ENCODE assay signal across 11 cellular contexts in genomic region chr3:87949189-87949878, GRCh38.
DNase-seq lines count a peak whose midpoint lies in the region; ATAC-seq, FAIRE-seq and TF ChIP-seq lines count a peak whose summit lies in the region.
"Had no signal": no experiment of that assay in that cellular context is flagged by ENCODE, and none has a peak within 500 bp of the region (broad histone marks: within the 10 kb centered on the region; RNA-seq: fewer than 3 reads in every experiment).

No MANE protein-coding gene starts in this region.

- ATAC-seq in GM18907 (IDR thresholded peaks at IDR 0.05; ENCODE audit: unreplicated experiment) (peak; percentile 98), GM21717 (IDR thresholded peaks at IDR 0.05; ENCODE audit: unreplicated experiment) (peak; percentile 95), HG03108 (IDR thresholded peaks at IDR 0.05; ENCODE audit: unreplicated experiment) (peak; percentile 87), esophagus mucosa (no peak), sciatic nerve (no peak)
- ATAC-seq: right lobe of liver had no signal

- intact Hi-C loops in sciatic nerve (cut with DNase I), result no loop called here

- no peak for TF ChIP-seq POLR2A in GM12891 (IDR thresholded peaks at IDR 0.05; ENCODE audit: low read depth, low read length)

- DNase-seq in left kidney (ENCODE audit: low read depth, low spot score), result peak; percentile 53
- no peak for DNase-seq in GM12891 (ENCODE audit: insufficient read length, low spot score)
- DNase-seq in HPDE6-E6E7 (ENCODE audit: extremely low spot score), result no peak
- DNase-seq in sciatic nerve (ENCODE audit: low spot score), result no peak
- DNase-seq: NCI-H187, right lobe of liver, T-helper 9 cell had no signal

- no peak for FAIRE-seq in GM12891 (lab: Jason Lieb, UNC)

TF ChIP-seq in GM12891, 5 proteins besides CTCF, POLR2A, EP300 and RAD21:
- TF ChIP-seq SPI1 (IDR thresholded peaks at IDR 0.05; ENCODE audit: low read depth, low read length), result no peak
- no peak for TF ChIP-seq PAX5 (IDR thresholded peaks at IDR 0.05; ENCODE audit: insufficient read depth, low read length, severe bottlenecking)
- no peak for TF ChIP-seq POLR2AphosphoS5 (IDR thresholded peaks at IDR 0.05; ENCODE audit: low read depth, low read length)
- no peak for TF ChIP-seq POU2F2 (IDR thresholded peaks at IDR 0.05; ENCODE audit: low read depth, low read length)
- TF ChIP-seq TAF1 (IDR thresholded peaks at IDR 0.05; ENCODE audit: low read depth, low read length), result no peak

Comparison
In these comparisons a context has a peak if more than half of its experiments do, and no peak if none do; other contexts are left out.
1. ATAC-seq: peak in GM18907 (single experiment), GM21717 (single experiment) and HG03108 (single experiment); none in esophagus mucosa (single experiment) and sciatic nerve (single experiment).